15 cellular contexts compared by ENCODE assay signal in genomic region chr5:126814721-126815404, GRCh38. TPM values are rescaled to one million over a fixed set of nuclear protein-coding genes. Genes with fewer than 3 reads are reported as not detected.
DNase-seq lines count a peak whose midpoint lies in the region; ATAC-seq and TF ChIP-seq lines count a peak whose summit lies in the region.
"Had no signal": no experiment of that assay in that cellular context is flagged by ENCODE, and none has a peak within 500 bp of the region (broad histone marks: within the 10 kb centered on the region; RNA-seq: fewer than 3 reads in every experiment).

No MANE protein-coding gene starts in this region.

- TF ChIP-seq CTCF in CD14-positive monocyte (IDR thresholded peaks at IDR 0.05) (no peak), IMR-90 (conservative IDR thresholded peaks at IDR 0.05; ENCODE audit: low read depth, low read length) (no peak), choroid plexus epithelial cell (conservative IDR thresholded peaks at IDR 0.05; ENCODE audit: low read depth, low read length) (no peak), stomach (IDR thresholded peaks at IDR 0.05) (no peak), colonic mucosa (IDR thresholded peaks at IDR 0.05) (no peak)

- peak overlapping the region; percentile 79 for H2BK120ac ChIP-seq in IMR-90 (ENCODE audit: low read depth, low read length)

- H3K9ac ChIP-seq in IMR-90 (ENCODE audit: low read depth, low read length): no peak overlapping the region
- no peak overlapping the region for H3K9ac ChIP-seq in colonic mucosa (ENCODE audit: low read depth in 2 of 2, low read length in 2 of 2)

- H3K18ac ChIP-seq in IMR-90 (ENCODE audit: low read depth, low read length): peak overlapping the region; percentile 41; the same call in 1 of the 2 replicates

- no peak overlapping the region; the same call in 1 of the 2 replicates for H4K91ac ChIP-seq in IMR-90 (ENCODE audit: insufficient read depth, low read depth, low read length)

- no peaks in the 10 kb centered on the region for H4K20me1 ChIP-seq in IMR-90 (ENCODE audit: insufficient read depth, low read length)

- no peak overlapping the region; the same call in 1 of the 2 replicates for H4K5ac ChIP-seq in IMR-90 (ENCODE audit: low read depth, low read length)

- H2AK9ac ChIP-seq in IMR-90 (replicated peaks; ENCODE audit: low read depth, low read length, poor library complexity): no peak overlapping the region

- intact Hi-C loops in CD14-positive monocyte (cut with micrococcal nuclease): loop anchor here in 1 of 2 donors (5.0 kb wide), 1 partner anchor 38 kb away; the partner anchor contains the start of gene LMNB1
- intact Hi-C loops in IMR-90 (cut with micrococcal nuclease): no loop called here
- intact Hi-C loops in stomach (cut with DNase I; ENCODE audit: low total_unique reads): no loop called here
- intact Hi-C loops in colonic mucosa (cut with DNase I): no loop called here

- dilution Hi-C loops in IMR-90 (cut with HindIII; ENCODE audit: low sequenced_read_pairs, unreplicated experiment): no loop called here

- no peaks in the 10 kb centered on the region for H3K27me3 Mint-ChIP-seq in CD14-positive monocyte (ENCODE audit: low read depth in 3 of 3)
- H3K27me3 Mint-ChIP-seq: activated naive CD8-positive, alpha-beta T cell treated with anti-CD3 and anti-CD28 coated beads, Interleukin-2, amount 10 ng/mL, durations not matched to agents 7 days and 5 days had no signal

- 0 out of 2 replicates have a peak overlapping the region, but pooled peaks have one; percentile 31 for H3K14ac ChIP-seq in IMR-90 (replicated peaks; ENCODE audit: low read depth, low read length)

- CTCF ChIA-PET in IMR-90 (lab: Yijun Ruan, JAX): interaction anchor here (0.7 to 1.1 kb wide), 3 partner anchors 9 to 13 kb away, joined by 3 to 4 read pairs (median 4); no protein-coding TSS in a partner anchor

- no peak overlapping the region for H3K4me2 ChIP-seq in IMR-90 (ENCODE audit: low read depth, low read length)

- peaks cover 29 to 48% of the 10 kb centered on the region in 2 experiments for H3K79me1 ChIP-seq in IMR-90 (ENCODE audit: low read depth in 1 of 2, low read length in 2 of 2)

- H3K27me3 ChIP-seq in IMR-90 (ENCODE audit: control insufficient read depth, insufficient read depth, low read length) (no peaks in the 10 kb centered on the region), stomach (no peaks in the 10 kb centered on the region), colonic mucosa (no peaks in the 10 kb centered on the region)
- H3K27me3 ChIP-seq: Peyer's patch had no signal

- ATAC-seq in IMR-90 (ENCODE audit: low read depth): no peak
- ATAC-seq in HG02884 (IDR thresholded peaks at IDR 0.05; ENCODE audit: unreplicated experiment): no peak

- H3K4me3 ChIP-seq in IMR-90 (ENCODE audit: insufficient read depth, low read depth, low read length) (no peak overlapping the region), choroid plexus epithelial cell (ENCODE audit: low read depth, low read length) (no peak overlapping the region), mesodermal cell (ENCODE audit: extremely low read depth, insufficient read depth, low read length, poor library complexity, severe bottlenecking) (no peak overlapping the region), stomach (no peak overlapping the region), colonic mucosa (no peak overlapping the region)
- H3K4me3 ChIP-seq: Peyer's patch had no signal

- no peak for DNase-seq in CD14-positive monocyte (ENCODE audit: low spot score)
- DNase-seq in IMR-90: peak; percentile 65
- DNase-seq in choroid plexus epithelial cell (ENCODE audit: low read depth): peak; percentile 65
- DNase-seq in retina: no peak
- no peak for DNase-seq in stomach
- no peak for DNase-seq in colonic mucosa
- DNase-seq: activated naive CD8-positive, alpha-beta T cell treated with anti-CD3 and anti-CD28 coated beads, Interleukin-2, amount 10 ng/mL, durations not matched to agents 7 days and 5 days; glutamatergic neuron; NCI-H345; Peyer's patch; small intestine; substantia nigra had no signal

- 0 out of 2 replicates have a peak overlapping the region, but pooled peaks have one; percentile 69 for H2BK20ac ChIP-seq in IMR-90 (ENCODE audit: low read depth, low read length)

- H2BK5ac ChIP-seq in IMR-90 (ENCODE audit: low read depth, low read length, poor library complexity, severe bottlenecking): peak overlapping the region; percentile 65

- peaks cover 9% of the 10 kb centered on the region for H3K9me1 ChIP-seq in IMR-90 (ENCODE audit: insufficient read depth, low read length)

- H3K9me3 ChIP-seq in IMR-90 (ENCODE audit: control insufficient read depth, insufficient read depth, low read length): no peaks in the 10 kb centered on the region
- H3K9me3 ChIP-seq in mesodermal cell (ENCODE audit: control insufficient read depth, low read length): no peaks in the 10 kb centered on the region
- H3K9me3 ChIP-seq in stomach: no peaks in the 10 kb centered on the region
- no peaks in the 10 kb centered on the region for H3K9me3 ChIP-seq in colonic mucosa
- H3K9me3 ChIP-seq: Peyer's patch had no signal

- H4K8ac ChIP-seq in IMR-90 (ENCODE audit: low read depth in 2 of 2, low read length in 2 of 2): peak overlapping the region in 1 of 2 experiments; percentile 26; a peak in 2 of 4 replicates

- H3K36me3 Mint-ChIP-seq in CD14-positive monocyte: peaks cover 39 to 58% of the 10 kb centered on the region in 2 donors

- peak overlapping the region; percentile 88 to 99 (median 93) for H3K27ac Mint-ChIP-seq in CD14-positive monocyte
- H3K27ac Mint-ChIP-seq: activated naive CD8-positive, alpha-beta T cell treated with anti-CD3 and anti-CD28 coated beads, Interleukin-2, amount 10 ng/mL, durations not matched to agents 7 days and 5 days; nephron had no signal

- BruUV-seq in IMR-90 (replicated peaks; lab: Mats Ljungman, UMichigan): no TSS peak

- no peak for TF ChIP-seq POLR2A in IMR-90 (IDR thresholded peaks at IDR 0.05; ENCODE audit: low read depth, low read length)
- TF ChIP-seq POLR2A in stomach (IDR thresholded peaks at IDR 0.05): no peak

- H3K4ac ChIP-seq in IMR-90 (ENCODE audit: low read depth, low read length): peak overlapping the region; percentile 60

- H2BK15ac ChIP-seq in IMR-90 (ENCODE audit: low read depth, low read length): no peak overlapping the region

- POLR2A ChIA-PET in IMR-90 (lab: Charles Lee; ENCODE audit: unreplicated experiment): no interaction called here

- no peak for TF ChIP-seq EP300 in stomach (IDR thresholded peaks at IDR 0.05)

- H2AFZ ChIP-seq in IMR-90 (replicated peaks; ENCODE audit: low read length, poor library complexity): no peak overlapping the region

- no peak overlapping the region for H3K23ac ChIP-seq in IMR-90 (ENCODE audit: low read depth, low read length)

- H3K36me3 ChIP-seq in IMR-90 (ENCODE audit: control insufficient read depth, insufficient read depth, low read length): peaks cover 4% of the 10 kb centered on the region; the same call in 1 of the 2 replicates
- H3K36me3 ChIP-seq in mesodermal cell (ENCODE audit: control insufficient read depth, insufficient read depth, low read length): peaks cover 71% of the 10 kb centered on the region
- peaks cover 0 to 36% (median 9%) of the 10 kb centered on the region in 4 donors for H3K36me3 ChIP-seq in stomach
- peaks cover 6% of the 10 kb centered on the region for H3K36me3 ChIP-seq in colonic mucosa

- H3K4me1 ChIP-seq in IMR-90 (ENCODE audit: control insufficient read depth, insufficient read depth, low read length) (peaks cover 10% of the 10 kb centered on the region), mesodermal cell (ENCODE audit: control insufficient read depth, insufficient read depth, low read length, poor library complexity, severe bottlenecking) (peaks cover 39% of the 10 kb centered on the region), stomach (no peaks in the 10 kb centered on the region), colonic mucosa (no peaks in the 10 kb centered on the region)
- H3K4me1 ChIP-seq: Peyer's patch had no signal

- peak overlapping the region in 1 of 2 donors; percentile 26 for H3K4me3 Mint-ChIP-seq in CD14-positive monocyte
- H3K4me3 Mint-ChIP-seq: activated naive CD8-positive, alpha-beta T cell treated with anti-CD3 and anti-CD28 coated beads, Interleukin-2, amount 10 ng/mL, durations not matched to agents 7 days and 5 days; nephron had no signal

- no peak overlapping the region; the same call in 1 of the 2 replicates for H3K56ac ChIP-seq in IMR-90 (ENCODE audit: extremely low read depth, insufficient read depth, low read length)

- WGBS in IMR-90 (ENCODE audit: extremely low coverage in 2 of 2, insufficient read length in 1 of 2), 2 experiments: no CpG with 5 or more reads among the region's 2 CpGs
- 100% methylated on average over 1 of the region's 2 CpGs; no CpG with 5 or more reads in 1 of the 2 experiments for WGBS in mesodermal cell (ENCODE audit: insufficient coverage in 2 of 2), 2 experiments
- 85 to 94% (median 87%) methylated on average over 2 of the region's 2 CpGs for WGBS in stomach, 5 donors

- in situ Hi-C loops in IMR-90 (cut with MboI; ENCODE audit: low sequenced_read_pairs): loop anchor here (25.0 kb wide), 1 partner anchor 697 kb away; the partner anchor contains the start of gene PRRC1

- no peak for TF ChIP-seq RAD21 in IMR-90 (IDR thresholded peaks at IDR 0.05; ENCODE audit: low read length)

- peaks cover 0 to 3% (median 0%) of the 10 kb centered on the region in 7 donors for H3K9me3 Mint-ChIP-seq in CD14-positive monocyte
- H3K9me3 Mint-ChIP-seq: activated naive CD8-positive, alpha-beta T cell treated with anti-CD3 and anti-CD28 coated beads, Interleukin-2, amount 10 ng/mL, durations not matched to agents 7 days and 5 days; nephron had no signal

- H3K27ac ChIP-seq in IMR-90 (ENCODE audit: insufficient read depth, low read length) (peak overlapping the region; percentile 48; the same call in 1 of the 2 replicates), mesodermal cell (ENCODE audit: low read depth, low read length, severe bottlenecking) (peak overlapping the region; percentile 18), stomach (peak overlapping the region in 2 of 5 donors; percentile 44 to 48), colonic mucosa (no peak overlapping the region)
- H3K27ac ChIP-seq: Peyer's patch had no signal

- H2AK5ac ChIP-seq in IMR-90 (ENCODE audit: low read depth, low read length): peak overlapping the region; percentile 33; the same call in 1 of the 2 replicates

- H3K4me1 Mint-ChIP-seq in CD14-positive monocyte: peaks cover 49% of the 10 kb centered on the region

TF ChIP-seq in IMR-90, 13 proteins besides CTCF, POLR2A, EP300 and RAD21 (continues in another document):
- TF ChIP-seq FOS (IDR thresholded peaks at IDR 0.05; ENCODE audit: low read depth, low read length): peak; percentile 26; the same call in 1 of the 2 replicates

RNA-seq across cellular contexts. Expression of gene LMNB1, which starts 37.9 kb away (rescaled TPM):
- polyA plus RNA-seq in CD14-positive monocyte (10 to 100 TPM; 18.0 to 33.0 TPM), IMR-90 (2012; rRNA removed) (36.0 and 37.8 TPM in 2 replicates), stomach (1 to 10 TPM; 7.7 to 8.7 (median 8.5) TPM)
- total RNA-seq in IMR-90 (2012; rRNA removed) (53.6 and 68.6 TPM in 2 replicates), stomach (100 to 1,000 TPM in 1 of 5 donors, 10 to 100 TPM in 3, 1 to 10 TPM in 1; 7.6 to 167 (median 27.4) TPM), colonic mucosa (100 to 1,000 TPM in 1 of 2 donors, 10 to 100 TPM in 1; 58.0 to 216 TPM)
- 38.0 and 42.0 TPM in 2 replicates for polyA plus RNA-seq in IMR-90 (2012; cell fraction: cytosol; rRNA removed)
- 12.0 and 34.2 TPM in 2 replicates for polyA plus RNA-seq in IMR-90 (2012; cell fraction: nucleus; rRNA removed; ENCODE audit: low replicate concordance)
- 117 TPM for polyA plus RNA-seq in mesodermal cell (2013, experiment 1 of 2)
- polyA plus RNA-seq in mesodermal cell (2013, experiment 2 of 2): 125 TPM

Comparison
In these comparisons a context has a peak if more than half of its experiments do, and no peak if none do; other contexts are left out.
1. DNase-seq: peak in IMR-90 (single experiment) and choroid plexus epithelial cell (single experiment); none in CD14-positive monocyte (single experiment), retina (single experiment), stomach (single experiment) and colonic mucosa (single experiment).